20 cellular contexts compared by ENCODE assay signal in the genomic region with DNA sequence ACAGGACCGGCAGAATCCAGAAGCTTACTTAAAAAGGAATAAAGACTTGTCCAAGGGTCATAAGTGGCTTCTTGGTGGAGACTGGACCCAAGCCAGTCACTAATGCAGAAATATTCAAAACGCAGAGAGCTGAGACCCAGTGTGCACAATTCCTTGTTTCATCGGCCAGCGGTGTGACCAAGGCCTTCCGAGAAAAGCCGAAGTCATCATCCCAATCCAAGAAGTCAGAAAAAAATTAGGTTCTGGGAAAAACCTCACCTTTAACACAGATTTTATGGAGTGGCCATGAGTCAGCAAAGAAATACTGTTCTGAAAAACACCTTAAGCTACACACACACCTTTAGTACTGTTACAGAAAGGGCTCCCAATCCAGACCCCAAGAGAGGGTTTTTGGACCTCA. TPM values are rescaled to one million over a fixed set of nuclear protein-coding genes. Genes with fewer than 3 reads are reported as not detected.
DNase-seq lines count a peak whose midpoint lies in the region; ATAC-seq and TF ChIP-seq lines count a peak whose summit lies in the region.
"Had no signal": no experiment of that assay in that cellular context is flagged by ENCODE, and none has a peak within 500 bp of the region (broad histone marks: within the 10 kb centered on the region; RNA-seq: fewer than 3 reads in every experiment).

No MANE protein-coding gene starts in this region.

- H2BK5ac ChIP-seq in neuronal stem cell (ENCODE audit: low read length) = no peak overlapping the region

- no peak overlapping the region for H2AK5ac ChIP-seq in neuronal stem cell (ENCODE audit: low read depth, low read length)

- no peak overlapping the region for H3K14ac ChIP-seq in neuronal stem cell (ENCODE audit: low read length)

- peak overlapping the region; percentile 76 for H2AFZ ChIP-seq in neuronal stem cell (ENCODE audit: low read length)

- no peak for DNase-seq in LNCaP clone FGC (ENCODE audit: low read depth)
- DNase-seq in breast epithelium (ENCODE audit: low spot score in 2 of 2) = no peak
- DNase-seq in neuronal stem cell (ENCODE audit: low spot score) = no peak
- no peak for DNase-seq in activated CD8-positive, alpha-beta memory T cell treated with anti-CD3 and anti-CD28 coated beads, Interleukin-2, amount 50 U/mL, for 48 hours
- no peak for DNase-seq in MG63
- DNase-seq in T-helper 2 cell = no peak
- DNase-seq: activated CD4-positive, CD25-positive, alpha-beta regulatory T cell; effector memory CD8-positive, alpha-beta T cell; hippocampal formation; kidney; midbrain; NCI-H187 treated with DMSO at 0.1 percent for 48 hours; NCI-H748 treated with DMSO at 0.1 percent for 48 hours; upper lobe of left lung had no signal

- H3K27ac ChIP-seq in 22Rv1 (peak overlapping the region; percentile 80), breast epithelium (peak overlapping the region; percentile 68 to 89), neuronal stem cell (replicated peaks; ENCODE audit: low read length) (no peak overlapping the region)

- H3K79me1 ChIP-seq in neuronal stem cell (ENCODE audit: low read depth, low read length) = peaks cover 2% of the 10 kb centered on the region

- H3K4me1 ChIP-seq in breast epithelium (no peaks in the 10 kb centered on the region), neuronal stem cell (ENCODE audit: control insufficient read depth in 2 of 2, insufficient read depth in 1 of 2, low read depth in 1 of 2, low read length in 2 of 2) (peaks cover 1 to 3% of the 10 kb centered on the region in 2 donors)

- H3K9ac ChIP-seq in neuronal stem cell (ENCODE audit: low read depth, low read length, poor library complexity) = no peak overlapping the region

- H3K9me3 ChIP-seq in breast epithelium = no peaks in the 10 kb centered on the region
- no peaks in the 10 kb centered on the region for H3K9me3 ChIP-seq in neuronal stem cell (replicated peaks in 1 of 2; ENCODE audit: control insufficient read depth in 2 of 2, insufficient read depth in 1 of 2, low read depth in 1 of 2, low read length in 2 of 2)
- no peaks in the 10 kb centered on the region for H3K9me3 ChIP-seq in MG63
- H3K9me3 ChIP-seq: adrenal gland, upper lobe of left lung had no signal

- no peak overlapping the region for H3K4ac ChIP-seq in neuronal stem cell (ENCODE audit: low read length)

- no CpG with 5 or more reads among the region's 6 CpGs for WGBS in neuronal stem cell (ENCODE audit: extremely low coverage in 2 of 2, insufficient read length in 2 of 2, insufficient replicate concordance in 1 of 2), 2 donors

- intact Hi-C loops in breast epithelium (cut with DNase I; ENCODE audit: low total_unique reads) = loop anchor here (1.0 kb wide), 1 partner anchor 16 kb away; no protein-coding TSS in a partner anchor

- ATAC-seq in HG02798 (IDR thresholded peaks at IDR 0.05; ENCODE audit: poor library complexity, unreplicated experiment) = no peak

- H3K4me2 ChIP-seq in neuronal stem cell (ENCODE audit: insufficient read depth, low read length, poor library complexity, severe bottlenecking) = no peak overlapping the region

- no peak overlapping the region for H4K8ac ChIP-seq in neuronal stem cell (ENCODE audit: low read depth, low read length)

- H3K36me3 ChIP-seq in breast epithelium (no peaks in the 10 kb centered on the region), neuronal stem cell (replicated peaks in 1 of 2; ENCODE audit: control insufficient read depth in 2 of 2, insufficient read depth in 2 of 2, low read length in 2 of 2) (peaks cover 0 to 22% of the 10 kb centered on the region in 2 donors), MG63 (no peaks in the 10 kb centered on the region)
- H3K36me3 ChIP-seq: adrenal gland, upper lobe of left lung had no signal

- no peak overlapping the region for H2BK15ac ChIP-seq in neuronal stem cell (ENCODE audit: low read length)

- no peak overlapping the region for H4K91ac ChIP-seq in neuronal stem cell (ENCODE audit: low read depth, low read length, poor library complexity)

- no peak overlapping the region for H2BK120ac ChIP-seq in neuronal stem cell (ENCODE audit: low read depth, low read length)

- H3K27me3 ChIP-seq in breast epithelium = no peaks in the 10 kb centered on the region
- no peaks in the 10 kb centered on the region for H3K27me3 ChIP-seq in neuronal stem cell (ENCODE audit: control insufficient read depth in 3 of 3, insufficient read depth in 3 of 3, low read depth in 1 of 3, low read length in 3 of 3)
- no peaks in the 10 kb centered on the region for H3K27me3 ChIP-seq in MG63
- H3K27me3 ChIP-seq: adrenal gland, upper lobe of left lung had no signal

- H3K23ac ChIP-seq in neuronal stem cell (ENCODE audit: low read depth, low read length, poor library complexity) = no peak overlapping the region

- peak overlapping the region; percentile 79 for H3K4me3 ChIP-seq in LNCaP clone FGC (ENCODE audit: low read depth, low read length)
- no peak overlapping the region for H3K4me3 ChIP-seq in breast epithelium
- H3K4me3 ChIP-seq in neuronal stem cell (ENCODE audit: low read length in 2 of 2) = no peak overlapping the region
- no peak overlapping the region for H3K4me3 ChIP-seq in MG63

- no peak overlapping the region for H2BK12ac ChIP-seq in neuronal stem cell (ENCODE audit: low read length)

- H3K18ac ChIP-seq in neuronal stem cell (ENCODE audit: low read length) = no peak overlapping the region

- TF ChIP-seq CTCF in 22Rv1 (IDR thresholded peaks at IDR 0.05) = no peak
- no peak for TF ChIP-seq CTCF in LNCaP clone FGC (IDR thresholded peaks at IDR 0.05; ENCODE audit: control insufficient read depth, extremely low read depth, insufficient read depth)
- no peak for TF ChIP-seq CTCF in breast epithelium (IDR thresholded peaks at IDR 0.05)

- no peak for TF ChIP-seq POLR2A in breast epithelium (IDR thresholded peaks at IDR 0.05)

RNA-seq across cellular contexts. Expression of a gene that starts 1.0 kb away (rescaled TPM):
- 10 to 100 TPM; 19.9 to 22.1 (median 21.0) TPM for total RNA-seq in breast epithelium
- 90.2 TPM for polyA plus RNA-seq in neuronal stem cell (2013, experiment 1 of 2)
- polyA plus RNA-seq in neuronal stem cell (2013, experiment 2 of 2) = 85.5 TPM
- total RNA-seq in MG63 (2014; rRNA removed; shearing (Covaris generic); ENCODE audit: low replicate concordance) = 44.5 and 80.6 TPM in 2 replicates

RNA-seq across cellular contexts. Expression of a gene that starts 20.2 kb away (rescaled TPM):
- 1 to 10 TPM in 2 of 3 donors, under 1 TPM in 1; 0.64 to 4.3 (median 3.4) TPM for total RNA-seq in breast epithelium
- polyA plus RNA-seq in neuronal stem cell (2013, experiment 1 of 2) = 4.7 TPM
- polyA plus RNA-seq in neuronal stem cell (2013, experiment 2 of 2) = 6.0 TPM
- total RNA-seq in MG63 (2014; rRNA removed; shearing (Covaris generic); ENCODE audit: low replicate concordance) = 0.07 TPM in 1 of 2 replicates, not detected in the other
- total RNA-seq: GM12878, HT1080, osteocyte had no signal
